Comparison of ENCODE assay signal across 12 cellular contexts in genomic region chr1:26127235-26128163, GRCh38. TPM values are rescaled to one million over a fixed set of nuclear protein-coding genes. Genes with fewer than 3 reads are reported as not detected.
DNase-seq lines count a peak whose midpoint lies in the region; ATAC-seq, FAIRE-seq and TF ChIP-seq lines count a peak whose summit lies in the region.
"Had no signal": no experiment of that assay in that cellular context is flagged by ENCODE, and none has a peak within 500 bp of the region (broad histone marks: within the 10 kb centered on the region; RNA-seq: fewer than 3 reads in every experiment).

No MANE protein-coding gene starts in this region.

- TF ChIP-seq CTCF in adrenal gland (IDR thresholded peaks at IDR 0.05) (no peak), mucosa of descending colon (IDR thresholded peaks at IDR 0.05) (no peak)

- no peaks in the 10 kb centered on the region for H4K20me1 ChIP-seq in BLaER1

- DNase-seq in Kasumi-1 (lab: John Stamatoyannopoulos, UW) (peak; percentile 21), adrenal gland (no peak), mucosa of descending colon (peak in 1 of 3 donors; percentile 67), NCI-H774 (lab: John Stamatoyannopoulos, UW) (no peak), urothelium cell line (ENCODE audit: low spot score) (no peak)

- H3K4me1 ChIP-seq in BLaER1, result peaks cover 43% of the 10 kb centered on the region
- peaks cover 0 to 21% of the 10 kb centered on the region in 2 donors for H3K4me1 ChIP-seq in adrenal gland (replicated peaks in 1 of 2)
- H3K4me1 ChIP-seq in mucosa of descending colon (ENCODE audit: low read depth), result peaks cover 10% of the 10 kb centered on the region

- peaks cover under 1% of the 10 kb centered on the region; the same call in 1 of the 2 replicates for H3K36me3 ChIP-seq in BLaER1
- H3K36me3 ChIP-seq in adrenal gland (replicated peaks in 1 of 2), result no peaks in the 10 kb centered on the region
- no peaks in the 10 kb centered on the region for H3K36me3 ChIP-seq in mucosa of descending colon (ENCODE audit: low read depth)

- H3K27ac ChIP-seq in BLaER1 (peak overlapping the region; percentile 72), adrenal gland (peak overlapping the region in 3 of 5 donors; percentile 11 to 59 (median 48))

- intact Hi-C loops in adrenal gland (cut with DNase I), result no loop called here
- intact Hi-C loops in mucosa of descending colon (cut with DNase I, micrococcal nuclease), result no loop called here

- WGBS in adrenal gland, 4 donors, result 53 to 61% (median 59%) methylated on average over 13 of the region's 13 CpGs

- H3K4me2 ChIP-seq in BLaER1, result peak overlapping the region; percentile 75

- H3K9ac ChIP-seq in BLaER1, result 0 out of 2 replicates have a peak overlapping the region, but pooled peaks have one; percentile 20

- H3K27me3 ChIP-seq in BLaER1, result no peaks in the 10 kb centered on the region
- H3K27me3 ChIP-seq in adrenal gland, result no peaks in the 10 kb centered on the region
- H3K27me3 ChIP-seq: SJSA1 had no signal

- peak; percentile 46 for ATAC-seq in mucosa of descending colon
- ATAC-seq in HG02970 (IDR thresholded peaks at IDR 0.05; ENCODE audit: low FRiP score, unreplicated experiment), result no peak
- no peak for ATAC-seq in GM21360 (IDR thresholded peaks at IDR 0.05; ENCODE audit: unreplicated experiment)

- FAIRE-seq in urothelium cell line (lab: Jason Lieb, UNC), result no peak

- H3K9me3 ChIP-seq in BLaER1 (no peaks in the 10 kb centered on the region), adrenal gland (replicated peaks in 1 of 3) (no peaks in the 10 kb centered on the region), mucosa of descending colon (no peaks in the 10 kb centered on the region)
- H3K9me3 ChIP-seq: SJSA1 had no signal

- H3K4me3 ChIP-seq in BLaER1 (no peak overlapping the region), adrenal gland (no peak overlapping the region), mucosa of descending colon (peak overlapping the region; percentile 23)
- H3K4me3 ChIP-seq: SJSA1 had no signal

- no peak for TF ChIP-seq POLR2A in adrenal gland (IDR thresholded peaks at IDR 0.05)

RNA-seq across cellular contexts. Expression of gene PDIK1L, which starts 15.9 kb away (rescaled TPM):
- 1 to 10 TPM; 2.3 to 9.8 (median 8.0) TPM for total RNA-seq in adrenal gland
- 1 to 10 TPM; 1.6 to 6.6 (median 1.7) TPM for polyA plus RNA-seq in adrenal gland
- 10 to 100 TPM; 12.9 to 17.0 (median 15.0) TPM for total RNA-seq in mucosa of descending colon

RNA-seq across cellular contexts. Expression of gene FAM110D, which starts 31.4 kb away (rescaled TPM):
- total RNA-seq in adrenal gland (1 to 10 TPM; 1.7 to 3.9 (median 2.4) TPM), mucosa of descending colon (1 to 10 TPM in 2 of 3 donors, under 1 TPM in 1; 0.78 to 1.5 (median 1.5) TPM)
- polyA plus RNA-seq in adrenal gland, result 1 to 10 TPM in 2 of 3 donors, under 1 TPM in 1; 0.46 to 6.2 (median 1.4) TPM
- total RNA-seq: SJSA1 had no signal

RNA-seq across cellular contexts. Expression of gene C1orf232, which starts 41.3 kb away (rescaled TPM):
- total RNA-seq in adrenal gland (not detected), mucosa of descending colon (not detected)
- polyA plus RNA-seq in adrenal gland, result not detected
- total RNA-seq: glomerular endothelial cell, progenitor cell of endocrine pancreas, SJSA1 had no signal
- polyA plus RNA-seq: adipose tissue had no signal

RNA-seq across cellular contexts. Expression of gene ZNF593, which starts 42.2 kb away (rescaled TPM):
- 10 to 100 TPM; 17.8 to 44.7 (median 29.5) TPM for total RNA-seq in adrenal gland
- polyA plus RNA-seq in adrenal gland, result 100 to 1,000 TPM in 1 of 3 donors, 10 to 100 TPM in 1, 1 to 10 TPM in 1; 9.8 to 113 (median 51.0) TPM
- 10 to 100 TPM; 14.8 to 21.4 (median 17.9) TPM for total RNA-seq in mucosa of descending colon

RNA-seq across cellular contexts. Expression of gene ZNF593OS, which starts 44.1 kb away (rescaled TPM):
- total RNA-seq in adrenal gland, result under 1 TPM in 1 of 8 donors, not detected in 7; 0.18 TPM
- under 1 TPM in 1 of 3 donors, not detected in 2; 0.88 TPM for polyA plus RNA-seq in adrenal gland
- total RNA-seq in mucosa of descending colon, result not detected
- total RNA-seq: glomerular endothelial cell, progenitor cell of endocrine pancreas had no signal

Comparison
In these comparisons a context has a peak if more than half of its experiments do, and no peak if none do; other contexts are left out.
1. DNase-seq: peak in Kasumi-1 (2 of 2); none in adrenal gland (0 of 7), NCI-H774 (single experiment) and urothelium cell line (single experiment).